ENCODE assay signal across 2 cellular contexts in genomic region chr20:62516345-62516744, GRCh38.
A peak's percentile ranks its signal among the peaks of the same experiment; 100 is the strongest.
TF ChIP-seq lines count a peak whose summit lies in the region.

No MANE protein-coding gene starts in this region.

TF ChIP-seq in IMR-90, 13 proteins besides CTCF, POLR2A, EP300 and RAD21:
- TF ChIP-seq SMC3 (IDR thresholded peaks at IDR 0.05; ENCODE audit: low read depth, low read length), result no peak
- no peak for TF ChIP-seq MAZ (IDR thresholded peaks at IDR 0.05; ENCODE audit: borderline replicate concordance, low read depth, low read length)
- TF ChIP-seq MXI1 (IDR thresholded peaks at IDR 0.05; ENCODE audit: borderline replicate concordance, low read depth, low read length), result no peak
- no peak for TF ChIP-seq USF2 (IDR thresholded peaks at IDR 0.05; ENCODE audit: low read depth, low read length)
- no peak for TF ChIP-seq MAFK (IDR thresholded peaks at IDR 0.05; ENCODE audit: low read depth, low read length)
- no peak for TF ChIP-seq RFX5 (IDR thresholded peaks at IDR 0.05; ENCODE audit: low read depth, low read length)
- TF ChIP-seq CEBPB (IDR thresholded peaks at IDR 0.05; ENCODE audit: low read depth, low read length), result no peak

TF ChIP-seq in K562, 482 proteins besides CTCF, POLR2A, EP300 and RAD21 (continues in another document):
- no peak for TF ChIP-seq MTA1 (IDR thresholded peaks at IDR 0.05; ENCODE audit: borderline replicate concordance)
- no peak for TF ChIP-seq SMARCC2 (IDR thresholded peaks at IDR 0.05; ENCODE audit: low read depth)
- TF ChIP-seq ZFP36 (IDR thresholded peaks at IDR 0.05; ENCODE audit: low read depth, low read length, partially characterized antibody), result peak; percentile 33
- 0 out of 2 replicates have a peak, but pooled peaks have one; percentile 20 for TF ChIP-seq SP1 (CRISPR knock-in tag; IDR thresholded peaks at IDR 0.05)
- no peak for TF ChIP-seq ZNF696 (CRISPR knock-in tag; conservative IDR thresholded peaks at IDR 0.05)
- TF ChIP-seq XRCC5 (IDR thresholded peaks at IDR 0.05; ENCODE audit: low read depth, low read length), result 0 out of 2 replicates have a peak, but pooled peaks have one; percentile 60
- TF ChIP-seq NR1H2 (CRISPR knock-in tag; IDR thresholded peaks at IDR 0.05), result no peak
- TF ChIP-seq SMARCA5 (IDR thresholded peaks at IDR 0.05), result no peak
- TF ChIP-seq TCF3 (CRISPR knock-in tag; IDR thresholded peaks at IDR 0.05), result no peak
- TF ChIP-seq ZNF75A (CRISPR knock-in tag; IDR thresholded peaks at IDR 0.05), result no peak
- no peak for TF ChIP-seq CREB3L1 (IDR thresholded peaks at IDR 0.05; ENCODE audit: borderline replicate concordance, low read depth)
- TF ChIP-seq MYNN (IDR thresholded peaks at IDR 0.05), result 0 out of 2 replicates have a peak, but pooled peaks have one; percentile 33
- no peak for TF ChIP-seq MYNN (CRISPR knock-in tag; IDR thresholded peaks at IDR 0.05)
- no peak for TF ChIP-seq FOXA1 (IDR thresholded peaks at IDR 0.05; ENCODE audit: borderline replicate concordance)
- TF ChIP-seq ZNF184 (CRISPR knock-in tag; IDR thresholded peaks at IDR 0.05), result no peak
- TF ChIP-seq MECOM (CRISPR knock-in tag; IDR thresholded peaks at IDR 0.05), result no peak
- peak; percentile 53; the same call in 1 of the 2 replicates for TF ChIP-seq NFE2 (IDR thresholded peaks at IDR 0.05; ENCODE audit: low read depth)
- TF ChIP-seq PCBP1 (IDR thresholded peaks at IDR 0.05; ENCODE audit: low read depth, low read length, poor library complexity, severe bottlenecking), result no peak
- TF ChIP-seq ZNF324 (CRISPR knock-in tag; IDR thresholded peaks at IDR 0.05), result no peak
- no peak for TF ChIP-seq KAT2B (IDR thresholded peaks at IDR 0.05; ENCODE audit: low read depth, low read length)
- no peak for TF ChIP-seq FOXM1 (IDR thresholded peaks at IDR 0.05; ENCODE audit: low read depth)
- TF ChIP-seq FOXM1 (CRISPR knock-in tag; IDR thresholded peaks at IDR 0.05; ENCODE audit: low read depth), result no peak
- no peak for TF ChIP-seq SMAD2 (IDR thresholded peaks at IDR 0.05; ENCODE audit: low read depth, low read length)
- no peak for TF ChIP-seq ARID2 (IDR thresholded peaks at IDR 0.05)
- no peak for TF ChIP-seq ZNF311 (CRISPR knock-in tag; IDR thresholded peaks at IDR 0.05)
- 0 out of 3 replicates have a peak, but pooled peaks of 1 of the 2 experiments have one; percentile 49 for TF ChIP-seq CBX3 (IDR thresholded peaks at IDR 0.05; ENCODE audit: borderline replicate concordance in 1 of 2, low read length in 2 of 2)
- TF ChIP-seq ZNF224 (CRISPR knock-in tag; IDR thresholded peaks at IDR 0.05), result no peak
- peak; percentile 46; the same call in 1 of the 2 replicates for TF ChIP-seq RB1 (IDR thresholded peaks at IDR 0.05; ENCODE audit: low read depth)
- no peak for TF ChIP-seq ZNF764 (CRISPR knock-in tag; IDR thresholded peaks at IDR 0.05; ENCODE audit: low read depth)
- 0 out of 2 replicates have a peak, but pooled peaks have one; percentile 38 for TF ChIP-seq KAT7 (CRISPR knock-in tag; IDR thresholded peaks at IDR 0.05; ENCODE audit: borderline replicate concordance)
- TF ChIP-seq ZNF561 (CRISPR knock-in tag; conservative IDR thresholded peaks at IDR 0.05), result no peak
- TF ChIP-seq TFAM (CRISPR knock-in tag; conservative IDR thresholded peaks at IDR 0.05), result no peak
- TF ChIP-seq FOSL1 (tag; conservative IDR thresholded peaks at IDR 0.05), result no peak
- TF ChIP-seq MAFK (IDR thresholded peaks at IDR 0.05; ENCODE audit: low read length), result peak; percentile 25; the same call in 1 of the 2 replicates
- TF ChIP-seq CTBP1 (IDR thresholded peaks at IDR 0.05; ENCODE audit: borderline replicate concordance), result no peak
- no peak for TF ChIP-seq ARID3B (CRISPR knock-in tag; IDR thresholded peaks at IDR 0.05; ENCODE audit: borderline replicate concordance)
- no peak for TF ChIP-seq NKRF (IDR thresholded peaks at IDR 0.05; ENCODE audit: borderline replicate concordance)
- TF ChIP-seq SMC3 (conservative IDR thresholded peaks at IDR 0.05; ENCODE audit: insufficient read depth, low read depth, low read length), result peak; percentile 80
- TF ChIP-seq CUX1 (CRISPR knock-in tag; IDR thresholded peaks at IDR 0.05), result no peak
- TF ChIP-seq ZNF24 (IDR thresholded peaks at IDR 0.05), result 0 out of 2 replicates have a peak, but pooled peaks have one; percentile 17
- TF ChIP-seq HOXB6 (CRISPR knock-in tag; IDR thresholded peaks at IDR 0.05; ENCODE audit: borderline replicate concordance), result no peak
- TF ChIP-seq ILK (tag; IDR thresholded peaks at IDR 0.05; ENCODE audit: borderline replicate concordance, low read depth), result no peak
- TF ChIP-seq CCAR2 (IDR thresholded peaks at IDR 0.05; ENCODE audit: low read depth, low read length), result no peak
- no peak for TF ChIP-seq POLR3A (IDR thresholded peaks at IDR 0.05; ENCODE audit: borderline replicate concordance, extremely low read depth, insufficient read depth, insufficient read length)
- no peak for TF ChIP-seq SIX5 (IDR thresholded peaks at IDR 0.05; ENCODE audit: borderline replicate concordance in 1 of 2, insufficient read depth in 1 of 2, low read depth in 1 of 2, low read length in 2 of 2)
- no peak for TF ChIP-seq ZKSCAN1 (IDR thresholded peaks at IDR 0.05; ENCODE audit: low read depth, low read length)
- no peak for TF ChIP-seq TARDBP (IDR thresholded peaks at IDR 0.05)
- TF ChIP-seq SNRNP70 (optimal IDR thresholded peaks at IDR 0.05; ENCODE audit: low read depth, low read length), result no peak
- peak; percentile 79; the same call in 1 of the 2 replicates for TF ChIP-seq TFAP4 (CRISPR knock-in tag; IDR thresholded peaks at IDR 0.05; ENCODE audit: borderline replicate concordance)
- TF ChIP-seq SLC30A9 (CRISPR knock-in tag; IDR thresholded peaks at IDR 0.05), result no peak
- no peak for TF ChIP-seq KDM5B (IDR thresholded peaks at IDR 0.05; ENCODE audit: insufficient replicate concordance, low read depth, low read length)
- TF ChIP-seq ZNF449 (CRISPR knock-in tag; IDR thresholded peaks at IDR 0.05), result no peak
- no peak for TF ChIP-seq ZHX1 (conservative IDR thresholded peaks at IDR 0.05; ENCODE audit: low read length)
- 0 out of 2 replicates have a peak, but pooled peaks have one; percentile 23 for TF ChIP-seq GABPB1 (CRISPR knock-in tag; IDR thresholded peaks at IDR 0.05)
- no peak for TF ChIP-seq ETS2 (tag; IDR thresholded peaks at IDR 0.05; ENCODE audit: borderline replicate concordance, poor library complexity, severe bottlenecking)
- TF ChIP-seq NRF1 (conservative IDR thresholded peaks at IDR 0.05 in 1 of 2, IDR thresholded peaks at IDR 0.05 in 1 of 2), result no peak
- TF ChIP-seq ZC3H4 (CRISPR knock-in tag; IDR thresholded peaks at IDR 0.05; ENCODE audit: borderline replicate concordance), result no peak
